8 cellular contexts compared by ENCODE assay signal in genomic region chr6:142927274-142927586, GRCh38. TPM values are rescaled to one million over a fixed set of nuclear protein-coding genes. Genes with fewer than 3 reads are reported as not detected.
DNase-seq lines count a peak whose midpoint lies in the region; ATAC-seq lines count a peak whose summit lies in the region.

No MANE protein-coding gene starts in this region.

- H3K27ac Mint-ChIP-seq in stimulated activated naive CD8-positive, alpha-beta T cell treated with anti-CD3 and anti-CD28 coated beads, Interleukin-15, Interleukin-2, amounts not matched to agents 100 ng/mL and 50 ng/mL, for 24 hours = peak overlapping the region; percentile 92

- H3K9me3 ChIP-seq in mononuclear cell (ENCODE audit: low read depth, low read length) (no peaks in the 10 kb centered on the region), aorta (ENCODE audit: control insufficient read depth, low read length) (no peaks in the 10 kb centered on the region)

- H3K27me3 ChIP-seq in mononuclear cell (ENCODE audit: insufficient read depth, low read length) (no peaks in the 10 kb centered on the region), aorta (ENCODE audit: control insufficient read depth in 1 of 2, insufficient read depth in 2 of 2, low read length in 1 of 2) (no peaks in the 10 kb centered on the region)

- peaks cover 12% of the 10 kb centered on the region for H3K4me1 ChIP-seq in mononuclear cell (ENCODE audit: insufficient read depth, low read length)
- H3K4me1 ChIP-seq in aorta (ENCODE audit: control insufficient read depth in 1 of 2, insufficient read depth in 2 of 2, low read length in 2 of 2) = no peaks in the 10 kb centered on the region

- H3K4me3 Mint-ChIP-seq in stimulated activated naive CD8-positive, alpha-beta T cell treated with anti-CD3 and anti-CD28 coated beads, Interleukin-15, Interleukin-2, amounts not matched to agents 100 ng/mL and 50 ng/mL, for 24 hours = peak overlapping the region; percentile 91

- no peaks in the 10 kb centered on the region for H3K36me3 ChIP-seq in aorta (ENCODE audit: control insufficient read depth in 1 of 2, insufficient read depth in 2 of 2, low read length in 1 of 2)

- no peaks in the 10 kb centered on the region for H3K9me3 Mint-ChIP-seq in stimulated activated naive CD8-positive, alpha-beta T cell treated with anti-CD3 and anti-CD28 coated beads, Interleukin-15, Interleukin-2, amounts not matched to agents 100 ng/mL and 50 ng/mL, for 24 hours

- H3K27me3 Mint-ChIP-seq in stimulated activated naive CD8-positive, alpha-beta T cell treated with anti-CD3 and anti-CD28 coated beads, Interleukin-15, Interleukin-2, amounts not matched to agents 100 ng/mL and 50 ng/mL, for 24 hours = no peaks in the 10 kb centered on the region

- H3K36me3 Mint-ChIP-seq in stimulated activated naive CD8-positive, alpha-beta T cell treated with anti-CD3 and anti-CD28 coated beads, Interleukin-15, Interleukin-2, amounts not matched to agents 100 ng/mL and 50 ng/mL, for 24 hours (ENCODE audit: low read depth) = peaks cover 36% of the 10 kb centered on the region

- no peak for DNase-seq in stimulated activated naive CD8-positive, alpha-beta T cell treated with anti-CD3 and anti-CD28 coated beads, Interleukin-15, Interleukin-2, amounts not matched to agents 100 U/mL and 50 U/mL, for 24 hours
- no peak for DNase-seq in caudate nucleus (lab: John Stamatoyannopoulos, UW)
- no peak for DNase-seq in aorta
- no peak for DNase-seq in Ammon's horn (ENCODE audit: low spot score)
- no peak for DNase-seq in NCI-H1105 treated with DMSO at 0.1 percent for 48 hours (lab: John Stamatoyannopoulos, UW)

- ATAC-seq in stimulated activated naive CD8-positive, alpha-beta T cell treated with anti-CD3 and anti-CD28 coated beads, Interleukin-15, Interleukin-2, amounts not matched to agents 100 U/mL and 50 U/mL, for 24 hours = no peak
- ATAC-seq in aorta (ENCODE audit: low FRiP score) (no peak), HG03521 (IDR thresholded peaks at IDR 0.05; ENCODE audit: unreplicated experiment) (no peak)

- H3K4me3 ChIP-seq in mononuclear cell (ENCODE audit: low read length) (peak overlapping the region; percentile 68), aorta (ENCODE audit: low read length in 2 of 2) (peak overlapping the region; percentile 15 to 36)

- H3K4me1 Mint-ChIP-seq in stimulated activated naive CD8-positive, alpha-beta T cell treated with anti-CD3 and anti-CD28 coated beads, Interleukin-15, Interleukin-2, amounts not matched to agents 100 ng/mL and 50 ng/mL, for 24 hours (ENCODE audit: low read depth) = peaks cover 72% of the 10 kb centered on the region

- WGBS in aorta, 2 donors = 1% methylated on average over 7 of the region's 7 CpGs

- H3K27ac ChIP-seq in caudate nucleus (ENCODE audit: low read depth, low read length) (peak overlapping the region; percentile 90), aorta (ENCODE audit: low read depth in 1 of 2, low read length in 2 of 2) (peak overlapping the region; percentile 11 to 59)

- intact Hi-C loops in aorta (cut with DNase I) = no loop called here

RNA-seq across cellular contexts. Expression of gene HIVEP2, which starts 17.7 kb away (rescaled TPM):
- 32.0 TPM for total RNA-seq in mononuclear cell
- 10 to 100 TPM; 35.4 to 36.8 TPM for total RNA-seq in aorta
- polyA plus RNA-seq in aorta = 1 to 10 TPM; 5.3 to 5.4 TPM
